8 cellular contexts compared by ENCODE assay signal in the genomic region with DNA sequence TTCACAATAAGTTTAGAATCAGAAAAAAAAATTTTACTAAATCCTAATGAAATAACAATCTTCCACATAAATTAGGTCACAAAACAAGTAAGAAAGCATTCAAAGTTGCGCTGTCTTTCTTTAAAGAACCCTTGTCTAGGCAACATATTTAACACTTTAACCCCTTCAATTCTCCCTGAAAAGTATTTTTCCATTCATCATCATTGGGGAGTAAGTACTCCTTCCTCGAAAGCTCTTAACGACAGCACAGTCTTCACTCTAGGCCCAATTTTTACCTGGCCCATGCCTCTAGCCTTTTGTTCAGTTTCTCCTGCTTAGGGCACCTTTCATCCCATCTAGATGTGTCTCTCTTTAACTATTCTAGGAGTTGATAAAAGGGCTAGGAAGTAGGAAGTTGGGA. TPM values are rescaled to one million over a fixed set of nuclear protein-coding genes. Genes with fewer than 3 reads are reported as not detected.
DNase-seq lines count a peak whose midpoint lies in the region; ATAC-seq and TF ChIP-seq lines count a peak whose summit lies in the region.

No MANE protein-coding gene starts in this region.

- no peak overlapping the region for H2BK5ac ChIP-seq in trophoblast cell (ENCODE audit: low read depth, low read length, poor library complexity)

- H3K9me2 ChIP-seq in DOHH2 (replicated peaks; ENCODE audit: control insufficient read depth, low read length), result no peaks in the 10 kb centered on the region

- in situ Hi-C loops in Panc1 (cut with HindIII; ENCODE audit: low pct_unique_long_range_greater_than_20kb, low sequenced_read_pairs), result no loop called here

- WGBS in trophoblast cell (ENCODE audit: extremely low coverage, insufficient coverage, insufficient read length), result no CpG with 5 or more reads among the region's 3 CpGs

- no TSS peak for BruUV-seq in Panc1 (replicated peaks; lab: Mats Ljungman, UMichigan)

- no peak overlapping the region for H3K23ac ChIP-seq in trophoblast cell (ENCODE audit: low read length)

- ATAC-seq in Panc1, result no peak
- no peak for ATAC-seq in GM21723 (IDR thresholded peaks at IDR 0.05; ENCODE audit: unreplicated experiment)
- no peak for ATAC-seq in HG02938 (IDR thresholded peaks at IDR 0.05; ENCODE audit: unreplicated experiment)

- H3K27ac ChIP-seq in DOHH2 (ENCODE audit: low read depth, low read length) (no peak overlapping the region), Panc1 (ENCODE audit: low read length) (peak overlapping the region; percentile 98), trophoblast cell (ENCODE audit: low read depth, low read length) (no peak overlapping the region), caudate nucleus (ENCODE audit: low read depth, low read length) (no peak overlapping the region)

- peaks cover 14% of the 10 kb centered on the region; the same call in 1 of the 2 replicates for H4K20me1 ChIP-seq in DOHH2 (ENCODE audit: control insufficient read depth, insufficient read depth, low read depth, low read length)

- no peak overlapping the region for H4K8ac ChIP-seq in trophoblast cell (ENCODE audit: low read depth, low read length)

- no peaks in the 10 kb centered on the region for H3K9me3 ChIP-seq in DOHH2 (ENCODE audit: control insufficient read depth, insufficient read depth, low read length)
- H3K9me3 ChIP-seq in Panc1 (ENCODE audit: control insufficient read depth, insufficient read depth, low read depth, low read length), result no peaks in the 10 kb centered on the region
- H3K9me3 ChIP-seq in trophoblast cell (ENCODE audit: insufficient read depth, low read depth, low read length), result no peaks in the 10 kb centered on the region

- no peak overlapping the region for H3K9ac ChIP-seq in trophoblast cell (ENCODE audit: low read length)

- H2AFZ ChIP-seq in trophoblast cell (ENCODE audit: insufficient read depth, low read length, poor library complexity), result no peak overlapping the region

- TF ChIP-seq CTCF in DOHH2 (IDR thresholded peaks at IDR 0.05; ENCODE audit: low read depth, low read length, poor library complexity, severe bottlenecking) (no peak), Panc1 (IDR thresholded peaks at IDR 0.05) (no peak), epithelial cell of proximal tubule (conservative IDR thresholded peaks at IDR 0.05; ENCODE audit: low read depth, low read length) (no peak)

- H3K4me1 ChIP-seq in DOHH2 (ENCODE audit: control insufficient read depth, low read length), result peaks cover 42% of the 10 kb centered on the region
- H3K4me1 ChIP-seq in Panc1 (ENCODE audit: control insufficient read depth, insufficient read depth, low read length), result peaks cover 28% of the 10 kb centered on the region
- peaks cover 12 to 14% of the 10 kb centered on the region in 2 experiments for H3K4me1 ChIP-seq in trophoblast cell (ENCODE audit: control insufficient read depth in 1 of 2, insufficient read depth in 2 of 2, low read length in 2 of 2)

- H2BK120ac ChIP-seq in trophoblast cell (ENCODE audit: insufficient read depth, low read length, poor library complexity), result no peak overlapping the region

- H3K36me3 ChIP-seq in DOHH2 (ENCODE audit: control insufficient read depth, low read length) (peaks cover 29% of the 10 kb centered on the region), Panc1 (ENCODE audit: control insufficient read depth, insufficient read depth, low read length) (peaks cover 8% of the 10 kb centered on the region), trophoblast cell (ENCODE audit: control insufficient read depth in 1 of 2, insufficient read depth in 2 of 2, low read length in 2 of 2) (peaks cover 3 to 12% of the 10 kb centered on the region in 2 experiments)

- intact Hi-C loops in Panc1 (cut with micrococcal nuclease; ENCODE audit: unreplicated experiment), result no loop called here

- peaks cover 7% of the 10 kb centered on the region for H3K79me1 ChIP-seq in trophoblast cell (ENCODE audit: low read length)

- H3K4me2 ChIP-seq in DOHH2 (ENCODE audit: low read length) (peak overlapping the region; percentile 79), trophoblast cell (ENCODE audit: low read length) (peak overlapping the region; percentile 45)

- H3F3A ChIP-seq in DOHH2 (ENCODE audit: control insufficient read depth, insufficient read depth), result no peaks in the 10 kb centered on the region

- CTCF ChIA-PET in Panc1 (lab: Charles Lee), result interaction anchor here (1.8 kb wide), 1 partner anchor 8 kb away, joined by 9 read pairs; no protein-coding TSS in a partner anchor

- H3K27me3 ChIP-seq in DOHH2 (ENCODE audit: control insufficient read depth, low read length) (no peaks in the 10 kb centered on the region), Panc1 (ENCODE audit: control insufficient read depth, insufficient read depth, low read length) (no peaks in the 10 kb centered on the region), trophoblast cell (ENCODE audit: insufficient read depth, low read length) (no peaks in the 10 kb centered on the region)

- DNase-seq in Panc1 (ENCODE audit: low read depth, low spot score), result no peak
- DNase-seq in epithelial cell of proximal tubule (ENCODE audit: low read depth), result no peak
- DNase-seq in trophoblast cell, result no peak
- no peak for DNase-seq in stimulated activated CD4-positive, alpha-beta T cell treated with anti-CD3 and anti-CD28 coated beads, Interleukin-4, amount 100 ng/mL, for 1 hour
- DNase-seq in caudate nucleus (lab: John Stamatoyannopoulos, UW), result no peak

- H3K79me2 ChIP-seq in DOHH2 (ENCODE audit: control insufficient read depth, low read length) (peaks cover 53% of the 10 kb centered on the region), trophoblast cell (ENCODE audit: control insufficient read depth, insufficient read depth, low read length, poor library complexity) (peaks cover 15% of the 10 kb centered on the region)

- peak overlapping the region; percentile 59 for H3K4ac ChIP-seq in trophoblast cell (ENCODE audit: low read depth, low read length)

- H2AK5ac ChIP-seq in trophoblast cell (ENCODE audit: low read length), result no peak overlapping the region

- no peak overlapping the region for H3K14ac ChIP-seq in trophoblast cell (ENCODE audit: low read length)

- POLR2A ChIA-PET in Panc1 (lab: Charles Lee), result interaction anchor here (0.6 kb wide), 1 partner anchor 27 kb away, joined by 10 read pairs; no protein-coding TSS in a partner anchor

- H3K18ac ChIP-seq in trophoblast cell (ENCODE audit: low read length), result no peak overlapping the region

- no peak overlapping the region for H4K91ac ChIP-seq in trophoblast cell (ENCODE audit: low read depth, low read length)

- H4K12ac ChIP-seq in trophoblast cell (ENCODE audit: low read depth, low read length), result no peak overlapping the region

- H3K4me3 ChIP-seq in DOHH2 (ENCODE audit: low read length), result peak overlapping the region; percentile 55
- peak overlapping the region; percentile 91 to 92 for H3K4me3 ChIP-seq in Panc1 (ENCODE audit: low read depth in 2 of 2, low read length in 2 of 2)
- peak overlapping the region; percentile 90 for H3K4me3 ChIP-seq in epithelial cell of proximal tubule (ENCODE audit: low read depth, low read length)
- no peak overlapping the region for H3K4me3 ChIP-seq in trophoblast cell (ENCODE audit: low read depth, low read length)

- no peak overlapping the region for H2BK12ac ChIP-seq in trophoblast cell (ENCODE audit: low read length)

RNA-seq across cellular contexts. Expression of gene TSPYL1, which starts 2.6 kb away (rescaled TPM):
- total RNA-seq in Panc1 (2021; ENCODE audit: unreplicated experiment) (103 TPM), epithelial cell of proximal tubule (67.6 and 72.3 TPM in 2 replicates)
- 56.1 TPM for polyA plus RNA-seq in Panc1 (2012; ENCODE audit: insufficient read length)
- 34.8 TPM in 2 replicates for polyA plus RNA-seq in trophoblast cell (2013)

RNA-seq across cellular contexts. Expression of gene TSPYL4, which starts 23.2 kb away (rescaled TPM):
- total RNA-seq in Panc1 (2021; ENCODE audit: unreplicated experiment) (7.6 TPM), epithelial cell of proximal tubule (8.5 and 10.5 TPM in 2 replicates)
- 3.7 TPM for polyA plus RNA-seq in Panc1 (2012; ENCODE audit: insufficient read length)
- polyA plus RNA-seq in trophoblast cell (2013), result 14.5 and 14.9 TPM in 2 replicates
